Comparison of ENCODE assay signal across 8 cellular contexts in genomic region chr18:44758821-44759624, GRCh38.
DNase-seq lines count a peak whose midpoint lies in the region; ATAC-seq and TF ChIP-seq lines count a peak whose summit lies in the region.

No MANE protein-coding gene starts in this region.

- TF ChIP-seq EP300 in transverse colon (IDR thresholded peaks at IDR 0.05; ENCODE audit: low read depth): no peak

- no peak overlapping the region for H3K4me2 ChIP-seq in hepatocyte

- in situ Hi-C loops in GM13977 (cut with MboI; ENCODE audit: low pct_unique_long_range_greater_than_20kb, low sequenced_read_pairs, unreplicated experiment) (no loop called here), transverse colon (cut with MboI; ENCODE audit: low pct_ligation_motif_present in 1 of 4, low pct_unique_long_range_greater_than_20kb in 1 of 4, low sequenced_read_pairs in 3 of 4) (no loop called here)

- peaks cover 9% of the 10 kb centered on the region for H4K20me1 ChIP-seq in hepatocyte (ENCODE audit: insufficient read depth, poor library complexity, severe bottlenecking)

- no peaks in the 10 kb centered on the region for H3K9me3 Mint-ChIP-seq in osteocyte (ENCODE audit: unreplicated experiment)

- 74% methylated on average over 13 of the region's 13 CpGs for WGBS in hepatocyte (ENCODE audit: low lambda C conversion rate, missing lambda C conversion rate)
- 64 to 73% methylated on average over 9 to 13 of the region's 13 CpGs for WGBS in transverse colon (ENCODE audit: low coverage in 1 of 2), 2 donors

- no peak overlapping the region for H3K4me3 Mint-ChIP-seq in osteocyte (ENCODE audit: unreplicated experiment)

- H3K36me3 ChIP-seq in hepatocyte (replicated peaks; ENCODE audit: insufficient read depth, low read depth) (no peaks in the 10 kb centered on the region), transverse colon (no peaks in the 10 kb centered on the region)

- peak overlapping the region; percentile 10 for H3K27ac ChIP-seq in hepatocyte
- peak overlapping the region; percentile 47 to 60 (median 54) for H3K27ac ChIP-seq in transverse colon

- no peaks in the 10 kb centered on the region for H3K27me3 Mint-ChIP-seq in osteocyte (ENCODE audit: unreplicated experiment)

- peaks cover 39% of the 10 kb centered on the region for H3K36me3 Mint-ChIP-seq in osteocyte (ENCODE audit: unreplicated experiment)

- DNase-seq in GM13977 (ENCODE audit: low spot score) (peak; percentile 78), NOMO-1 (lab: John Stamatoyannopoulos, UW; ENCODE audit: unreplicated experiment in 2 of 2) (peak; percentile 86 to 93), hepatocyte (ENCODE audit: low spot score) (no peak), transverse colon (peak; percentile 39), osteocyte (ENCODE audit: extremely low spot score, unreplicated experiment) (no peak), COLO668 (lab: John Stamatoyannopoulos, UW; ENCODE audit: unreplicated experiment) (no peak), NCI-H1417 treated with DMSO at 0.1 percent for 48 hours (lab: John Stamatoyannopoulos, UW) (no peak)

- TF ChIP-seq CTCF in GM13977 (IDR thresholded peaks at IDR 0.05; ENCODE audit: extremely low read depth, insufficient read depth, missing control alignments): no peak
- no peak for TF ChIP-seq CTCF in hepatocyte (IDR thresholded peaks at IDR 0.05; ENCODE audit: poor library complexity)
- TF ChIP-seq CTCF in transverse colon (IDR thresholded peaks at IDR 0.05): no peak
- TF ChIP-seq CTCF in osteocyte (IDR thresholded peaks at IDR 0.05): no peak

- H3K27ac Mint-ChIP-seq in osteocyte (ENCODE audit: unreplicated experiment): no peak overlapping the region

- H2AFZ ChIP-seq in hepatocyte: no peak overlapping the region

- no peak for TF ChIP-seq POLR2A in transverse colon (IDR thresholded peaks at IDR 0.05)

- peaks cover 49% of the 10 kb centered on the region for H3K79me2 ChIP-seq in hepatocyte

- H3K4me1 ChIP-seq in hepatocyte (ENCODE audit: insufficient read depth) (peaks cover 6% of the 10 kb centered on the region), transverse colon (peaks cover 5 to 32% (median 9%) of the 10 kb centered on the region in 4 donors)

- no peak overlapping the region for H3K4me3 ChIP-seq in hepatocyte
- no peak overlapping the region for H3K4me3 ChIP-seq in transverse colon

- no peaks in the 10 kb centered on the region for H3K27me3 ChIP-seq in hepatocyte
- H3K27me3 ChIP-seq in transverse colon: no peaks in the 10 kb centered on the region

- H3K9me3 ChIP-seq in hepatocyte (ENCODE audit: low read depth): no peaks in the 10 kb centered on the region
- H3K9me3 ChIP-seq in transverse colon: no peaks in the 10 kb centered on the region

- no peaks in the 10 kb centered on the region for H3K9me2 ChIP-seq in hepatocyte (replicated peaks; ENCODE audit: insufficient read depth)

- intact Hi-C loops in transverse colon (cut with DNase I; ENCODE audit: low total_unique reads): no loop called here

- peaks cover 18% of the 10 kb centered on the region for H3K4me1 Mint-ChIP-seq in osteocyte (ENCODE audit: unreplicated experiment)

- ATAC-seq in GM21825 (IDR thresholded peaks at IDR 0.05; ENCODE audit: unreplicated experiment): peak; percentile 95

Comparison
In these comparisons a context has a peak if more than half of its experiments do, and no peak if none do; other contexts are left out.
1. DNase-seq: peak in GM13977 (single experiment), NOMO-1 (2 of 2) and transverse colon (single experiment); none in hepatocyte (single experiment), osteocyte (single experiment), COLO668 (single experiment) and NCI-H1417 treated with DMSO at 0.1 percent for 48 hours (single experiment).